In genomic region chr3:105793040-105793439, GRCh38 we compare ENCODE assay signal across 11 cellular contexts.
DNase-seq lines count a peak whose midpoint lies in the region; ATAC-seq and TF ChIP-seq lines count a peak whose summit lies in the region.
"Had no signal": no experiment of that assay in that cellular context is flagged by ENCODE, and none has a peak within 500 bp of the region (broad histone marks: within the 10 kb centered on the region; RNA-seq: fewer than 3 reads in every experiment).

No MANE protein-coding gene starts in this region.

- TF ChIP-seq POLR2A in heart left ventricle (IDR thresholded peaks at IDR 0.05) = no peak

- no peak overlapping the region for H3K4me3 ChIP-seq in heart left ventricle
- no peak overlapping the region for H3K4me3 ChIP-seq in muscle layer of colon (ENCODE audit: low read depth in 1 of 2, low read length in 2 of 2)

- ATAC-seq in heart left ventricle (no peak), HG03439 (IDR thresholded peaks at IDR 0.05; ENCODE audit: unreplicated experiment) (no peak), GM19452 (IDR thresholded peaks at IDR 0.05; ENCODE audit: unreplicated experiment) (no peak)

- no peak overlapping the region for H3K9ac ChIP-seq in muscle layer of colon (ENCODE audit: low read length)

- intact Hi-C loops in heart left ventricle (cut with DNase I) (loop anchor here in 3 of 10 donors (5.0 kb wide), 2 partner anchors 44 to 74 kb away; partner anchors contain the start of gene CBLB (in 3 of the 3)), cardiac septum (cut with DNase I) (loop anchor here (5.0 kb wide), 4 partner anchors 34 to 274 kb away; partner anchors contain the start of gene CBLB)

- no peak overlapping the region for H3K4me3 Mint-ChIP-seq in brain
- H3K4me3 Mint-ChIP-seq in type B pancreatic cell = no peak overlapping the region
- H3K4me3 Mint-ChIP-seq: activated naive CD8-positive, alpha-beta T cell treated with anti-CD3 and anti-CD28 coated beads, Interleukin-2, amount 10 ng/mL, durations not matched to agents 7 days and 5 days had no signal

- DNase-seq in heart left ventricle = no peak
- DNase-seq in cardiac septum (ENCODE audit: low spot score) = no peak
- DNase-seq in type B pancreatic cell (ENCODE audit: extremely low spot score, unreplicated experiment) = no peak
- DNase-seq in Kasumi-1 (lab: John Stamatoyannopoulos, UW) = no peak
- DNase-seq: activated CD4-positive, CD25-positive, alpha-beta regulatory T cell treated with anti-CD3 and anti-CD28 coated beads, Interleukin-2, amount 50 U/mL, for 72 hours; activated naive CD8-positive, alpha-beta T cell treated with anti-CD3 and anti-CD28 coated beads, Interleukin-2, amount 10 ng/mL, durations not matched to agents 7 days and 5 days; posterior cingulate gyrus had no signal

- peaks cover 30% of the 10 kb centered on the region for H3K36me3 Mint-ChIP-seq in brain
- peaks cover 18% of the 10 kb centered on the region for H3K36me3 Mint-ChIP-seq in type B pancreatic cell

- H3K4me1 Mint-ChIP-seq in brain (peaks cover 54% of the 10 kb centered on the region), type B pancreatic cell (ENCODE audit: unreplicated experiment) (peaks cover 27% of the 10 kb centered on the region)

- H3K9me3 ChIP-seq in heart left ventricle (peaks cover 0 to 6% (median 0%) of the 10 kb centered on the region in 12 donors), muscle layer of colon (ENCODE audit: low read length) (no peaks in the 10 kb centered on the region)

- WGBS in heart left ventricle, 4 donors = 61 to 81% (median 72%) methylated on average over 2 of the region's 2 CpGs

- no peaks in the 10 kb centered on the region for H3K27me3 ChIP-seq in heart left ventricle
- H3K27me3 ChIP-seq in muscle layer of colon (ENCODE audit: control insufficient read depth in 1 of 2, insufficient read depth in 2 of 2, low read length in 2 of 2) = no peaks in the 10 kb centered on the region

- H3K27ac ChIP-seq in heart left ventricle (peak overlapping the region; percentile 37 to 85 (median 81)), muscle layer of colon (ENCODE audit: low read depth, low read length) (peak overlapping the region; percentile 20)

- H3K9me3 Mint-ChIP-seq in brain (peaks cover 6 to 13% (median 10%) of the 10 kb centered on the region in 5 experiments), type B pancreatic cell (peaks cover 9% of the 10 kb centered on the region)

- H3K27me3 Mint-ChIP-seq in brain (peaks cover 3% of the 10 kb centered on the region), type B pancreatic cell (no peaks in the 10 kb centered on the region)
- H3K27me3 Mint-ChIP-seq: activated naive CD8-positive, alpha-beta T cell treated with anti-CD3 and anti-CD28 coated beads, Interleukin-2, amount 10 ng/mL, durations not matched to agents 7 days and 5 days had no signal

- H3K36me3 ChIP-seq in heart left ventricle (no peaks in the 10 kb centered on the region), muscle layer of colon (ENCODE audit: insufficient read depth, low read length) (no peaks in the 10 kb centered on the region)

- H3K27ac Mint-ChIP-seq in brain = peak overlapping the region in 3 of 5 experiments; percentile 22 to 74 (median 41)
- H3K27ac Mint-ChIP-seq in type B pancreatic cell = peak overlapping the region; percentile 35

- peaks cover 6 to 62% (median 40%) of the 10 kb centered on the region in 12 donors for H3K4me1 ChIP-seq in heart left ventricle
- peaks cover 16% of the 10 kb centered on the region for H3K4me1 ChIP-seq in muscle layer of colon (ENCODE audit: insufficient read depth, low read length)

- TF ChIP-seq CTCF in heart left ventricle (IDR thresholded peaks at IDR 0.05) (no peak), brain (conservative IDR thresholded peaks at IDR 0.05) (no peak), type B pancreatic cell (conservative IDR thresholded peaks at IDR 0.05) (no peak)
